ENCODE assay signal across 21 cellular contexts in genomic region chr6:43290905-43291355, GRCh38. TPM values are rescaled to one million over a fixed set of nuclear protein-coding genes. Genes with fewer than 3 reads are reported as not detected.
DNase-seq lines count a peak whose midpoint lies in the region; ATAC-seq, FAIRE-seq and TF ChIP-seq lines count a peak whose summit lies in the region.
"Had no signal": no experiment of that assay in that cellular context is flagged by ENCODE, and none has a peak within 500 bp of the region (broad histone marks: within the 10 kb centered on the region; RNA-seq: fewer than 3 reads in every experiment).

No MANE protein-coding gene starts in this region.

- POLR2A ChIA-PET in CD8-positive, alpha-beta memory T cell (lab: Charles Lee), result no interaction called here

- no peaks in the 10 kb centered on the region for H3K9me3 ChIP-seq in kidney (ENCODE audit: control insufficient read depth in 1 of 2, low read length in 2 of 2)
- H3K9me3 ChIP-seq in mucosa of rectum (ENCODE audit: control insufficient read depth in 2 of 2, low read length in 2 of 2), result no peaks in the 10 kb centered on the region
- H3K9me3 ChIP-seq in upper lobe of right lung, result no peaks in the 10 kb centered on the region
- H3K9me3 ChIP-seq in body of pancreas, result no peaks in the 10 kb centered on the region
- no peaks in the 10 kb centered on the region for H3K9me3 ChIP-seq in CD8-positive, alpha-beta memory T cell (ENCODE audit: low read length)

- DNase-seq in HFFc6 (peak; percentile 8), kidney (peak; percentile 9), upper lobe of right lung (peak; percentile 15), body of pancreas (no peak)
- DNase-seq in CD8-positive, alpha-beta memory T cell, result no peak
- DNase-seq: CD4-positive, alpha-beta memory T cell; DMS79; MV-4-11; NCI-H1417 treated with DMSO at 0.1 percent for 48 hours; NCI-H2029; NCI-H2171; NCI-H446 treated with DMSO at 0.1 percent for 48 hours; NK-92 treated with Interleukin-12 subunit alpha and Interleukin-12 subunit beta, amount 100 ng/mL, for 24 hours; SIG-M5 had no signal

- peaks cover 22% of the 10 kb centered on the region for H3K27me3 Mint-ChIP-seq in HFFc6 (ENCODE audit: insufficient read depth)
- peaks cover 4 to 19% of the 10 kb centered on the region in 2 donors for H3K27me3 Mint-ChIP-seq in CD8-positive, alpha-beta memory T cell

- TF ChIP-seq POLR2A in body of pancreas (IDR thresholded peaks at IDR 0.05), result no peak

- no peaks in the 10 kb centered on the region for H3K36me3 Mint-ChIP-seq in HFFc6 (ENCODE audit: low read depth)
- H3K36me3 Mint-ChIP-seq in CD8-positive, alpha-beta memory T cell, result no peaks in the 10 kb centered on the region
- H3K36me3 Mint-ChIP-seq: CD4-positive, alpha-beta memory T cell had no signal

- H3K4me1 ChIP-seq in kidney (ENCODE audit: control insufficient read depth in 1 of 2, insufficient read depth in 1 of 2, low read depth in 1 of 2, low read length in 2 of 2) (no peaks in the 10 kb centered on the region), mucosa of rectum (ENCODE audit: control insufficient read depth in 2 of 2, insufficient read depth in 2 of 2, low read length in 2 of 2) (peaks cover 8 to 33% of the 10 kb centered on the region in 2 donors), upper lobe of right lung (no peaks in the 10 kb centered on the region), body of pancreas (no peaks in the 10 kb centered on the region)
- no peaks in the 10 kb centered on the region for H3K4me1 ChIP-seq in CD8-positive, alpha-beta memory T cell (ENCODE audit: insufficient read depth, low read length)

- peaks cover 6% of the 10 kb centered on the region; the same call in 1 of the 2 replicates for H3K4me1 Mint-ChIP-seq in HFFc6 (ENCODE audit: low read depth)
- no peaks in the 10 kb centered on the region for H3K4me1 Mint-ChIP-seq in CD8-positive, alpha-beta memory T cell
- H3K4me1 Mint-ChIP-seq: CD4-positive, alpha-beta memory T cell had no signal

- no peak for FAIRE-seq in kidney (lab: Jason Lieb, UNC)
- FAIRE-seq: K562 had no signal

- WGBS in body of pancreas, 2 donors, result 55 to 58% methylated on average over 6 of the region's 6 CpGs

- CTCF ChIA-PET in CD8-positive, alpha-beta memory T cell (lab: Charles Lee), result no interaction called here

- H3K4me3 ChIP-seq in kidney (ENCODE audit: low read length in 2 of 2) (no peak overlapping the region), mucosa of rectum (ENCODE audit: low read length in 2 of 2) (no peak overlapping the region), upper lobe of right lung (no peak overlapping the region), body of pancreas (no peak overlapping the region)
- no peak overlapping the region for H3K4me3 ChIP-seq in CD8-positive, alpha-beta memory T cell (ENCODE audit: low read length)
- H3K4me3 ChIP-seq: K562 had no signal

- H3K9me3 Mint-ChIP-seq in HFFc6, result no peaks in the 10 kb centered on the region
- no peaks in the 10 kb centered on the region for H3K9me3 Mint-ChIP-seq in CD8-positive, alpha-beta memory T cell

- intact Hi-C loops in kidney (cut with DNase I) (no loop called here), upper lobe of right lung (cut with DNase I) (no loop called here), body of pancreas (cut with DNase I) (no loop called here)

- no peak overlapping the region for H3K4me3 Mint-ChIP-seq in HFFc6
- no peak overlapping the region for H3K4me3 Mint-ChIP-seq in CD8-positive, alpha-beta memory T cell
- H3K4me3 Mint-ChIP-seq: CD4-positive, alpha-beta memory T cell had no signal

- H3K27ac Mint-ChIP-seq in HFFc6, result no peak overlapping the region
- no peak overlapping the region for H3K27ac Mint-ChIP-seq in CD8-positive, alpha-beta memory T cell
- H3K27ac Mint-ChIP-seq: CD4-positive, alpha-beta memory T cell had no signal

- no peak for TF ChIP-seq CTCF in HFFc6 (IDR thresholded peaks at IDR 0.05)
- TF ChIP-seq CTCF in kidney (IDR thresholded peaks at IDR 0.05; ENCODE audit: borderline replicate concordance, extremely low read depth, insufficient read depth), result no peak
- no peak for TF ChIP-seq CTCF in upper lobe of right lung (IDR thresholded peaks at IDR 0.05)
- no peak for TF ChIP-seq CTCF in body of pancreas (IDR thresholded peaks at IDR 0.05)

- no peak overlapping the region for H3K9ac ChIP-seq in kidney (ENCODE audit: low read length in 2 of 2)
- H3K9ac ChIP-seq in mucosa of rectum (ENCODE audit: low read depth in 1 of 2, low read length in 2 of 2), result no peak overlapping the region

- H3K27me3 ChIP-seq in mucosa of rectum (ENCODE audit: control insufficient read depth in 2 of 2, insufficient read depth in 2 of 2, low read length in 2 of 2), result no peaks in the 10 kb centered on the region
- peaks cover 3% of the 10 kb centered on the region for H3K27me3 ChIP-seq in upper lobe of right lung
- H3K27me3 ChIP-seq in body of pancreas, result no peaks in the 10 kb centered on the region
- peaks cover under 1% of the 10 kb centered on the region for H3K27me3 ChIP-seq in CD8-positive, alpha-beta memory T cell (ENCODE audit: insufficient read depth, low read length, poor library complexity, severe bottlenecking)

- ATAC-seq in upper lobe of right lung (no peak), body of pancreas (no peak), HG03565 (IDR thresholded peaks at IDR 0.05; ENCODE audit: unreplicated experiment) (no peak)
- ATAC-seq: HCT116, K562 had no signal

- H3K27ac ChIP-seq in kidney (ENCODE audit: low read depth in 2 of 2, low read length in 2 of 2), result no peak overlapping the region
- peak overlapping the region; percentile 55 to 56 for H3K27ac ChIP-seq in mucosa of rectum (ENCODE audit: low read depth in 2 of 2, low read length in 2 of 2)
- no peak overlapping the region for H3K27ac ChIP-seq in upper lobe of right lung
- H3K27ac ChIP-seq in body of pancreas, result no peak overlapping the region
- no peak overlapping the region for H3K27ac ChIP-seq in CD8-positive, alpha-beta memory T cell (ENCODE audit: low read depth, low read length)

- H3K36me3 ChIP-seq in kidney (ENCODE audit: control insufficient read depth in 1 of 2, insufficient read depth in 2 of 2, low read length in 2 of 2) (no peaks in the 10 kb centered on the region), mucosa of rectum (ENCODE audit: control insufficient read depth in 2 of 2, insufficient read depth in 2 of 2, low read length in 2 of 2) (no peaks in the 10 kb centered on the region), upper lobe of right lung (no peaks in the 10 kb centered on the region), body of pancreas (replicated peaks in 1 of 2; ENCODE audit: insufficient read depth in 1 of 2, low read depth in 2 of 2) (no peaks in the 10 kb centered on the region)
- no peaks in the 10 kb centered on the region for H3K36me3 ChIP-seq in CD8-positive, alpha-beta memory T cell (ENCODE audit: insufficient read depth, low read length)

RNA-seq across cellular contexts. Expression of gene SLC22A7, which starts 7.1 kb away (rescaled TPM):
- total RNA-seq in HFFc6 (2021; fragmentation: NEBNext Ultra II Directional; extraction: Animal tissue kit (Norgen Biotek cat#: 25700)), result not detected
- 2.0 TPM for total RNA-seq in kidney
- polyA plus RNA-seq in kidney (ENCODE audit: insufficient read depth, low read depth, low replicate concordance), result 34.8 TPM
- total RNA-seq in upper lobe of right lung, result not detected
- not detected for total RNA-seq in body of pancreas
- total RNA-seq in CD8-positive, alpha-beta memory T cell, result not detected
- not detected for polyA plus RNA-seq in CD8-positive, alpha-beta memory T cell
- total RNA-seq: CD4-positive, alpha-beta memory T cell; K562; OCI-LY7 had no signal
- polyA plus RNA-seq: AG04450; BJ; CD4-positive, alpha-beta memory T cell; K562 had no signal

RNA-seq across cellular contexts. Expression of gene CRIP3, which starts 17.7 kb away (rescaled TPM):
- total RNA-seq in HFFc6 (2021; fragmentation: NEBNext Ultra II Directional; extraction: Animal tissue kit (Norgen Biotek cat#: 25700)), result not detected
- total RNA-seq in kidney (5.6 TPM), upper lobe of right lung (0.90 TPM), body of pancreas (not detected)
- polyA plus RNA-seq in kidney (ENCODE audit: insufficient read depth, low read depth, low replicate concordance), result 14.3 TPM
- total RNA-seq in CD8-positive, alpha-beta memory T cell, result under 1 TPM in 1 of 2 experiments, not detected in 1; 0.63 TPM
- not detected for polyA plus RNA-seq in CD8-positive, alpha-beta memory T cell
- polyA plus RNA-seq: AG04450; BJ; CD4-positive, alpha-beta memory T cell had no signal

RNA-seq across cellular contexts. Expression of gene TTBK1, which starts 47.6 kb away (rescaled TPM):
- total RNA-seq in HFFc6 (2021; fragmentation: NEBNext Ultra II Directional; extraction: Animal tissue kit (Norgen Biotek cat#: 25700)), result not detected
- 0.31 TPM for total RNA-seq in kidney
- polyA plus RNA-seq in kidney (ENCODE audit: insufficient read depth, low read depth, low replicate concordance), result 0.26 TPM
- 0.17 TPM for total RNA-seq in upper lobe of right lung
- total RNA-seq in body of pancreas, result under 1 TPM; 0.26 to 0.33 TPM
- total RNA-seq in CD8-positive, alpha-beta memory T cell, result 1 to 10 TPM; 1.1 to 1.2 TPM
- not detected for polyA plus RNA-seq in CD8-positive, alpha-beta memory T cell
- total RNA-seq: K562 had no signal
- polyA plus RNA-seq: AG04450; BJ; CD4-positive, alpha-beta memory T cell; K562 had no signal

Comparison
In these comparisons a context has a peak if more than half of its experiments do, and no peak if none do; other contexts are left out.
1. DNase-seq: peak in HFFc6 (single experiment), kidney (single experiment) and upper lobe of right lung (single experiment); none in body of pancreas (0 of 4) and CD8-positive, alpha-beta memory T cell (0 of 5).
2. H3K27ac ChIP-seq: peak in mucosa of rectum (2 of 2); none in kidney (0 of 2), upper lobe of right lung (single experiment), body of pancreas (0 of 4) and CD8-positive, alpha-beta memory T cell (single experiment).